ENCODE assay signal across 11 cellular contexts in the genomic region with DNA sequence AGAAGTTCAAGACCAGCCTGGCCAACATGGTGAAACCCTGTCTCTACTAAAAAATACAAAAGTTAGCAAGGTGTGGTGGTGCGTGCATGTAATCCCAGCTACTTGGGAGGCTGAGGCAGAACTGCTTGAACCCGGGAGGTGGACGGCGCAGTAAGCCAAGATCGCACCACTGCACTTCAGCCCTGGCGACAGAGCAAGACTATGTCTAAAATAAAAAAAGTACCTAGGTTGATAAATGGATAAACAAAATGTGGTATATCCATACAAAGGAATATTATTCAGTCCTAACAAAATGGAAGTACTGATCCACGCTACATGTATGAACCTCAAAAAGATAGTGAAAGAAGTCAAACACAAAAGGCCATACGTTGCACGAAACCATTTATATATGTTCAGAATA. TPM values are rescaled to one million over a fixed set of nuclear protein-coding genes. Genes with fewer than 3 reads are reported as not detected.
A peak's percentile ranks its signal among the peaks of the same experiment; 100 is the strongest.
DNase-seq lines count a peak whose midpoint lies in the region; ATAC-seq, FAIRE-seq and TF ChIP-seq lines count a peak whose summit lies in the region.
"Had no signal": no experiment of that assay in that cellular context is flagged by ENCODE, and none has a peak within 500 bp of the region (broad histone marks: within the 10 kb centered on the region; RNA-seq: fewer than 3 reads in every experiment).

No MANE protein-coding gene starts in this region.

- no peak overlapping the region for H3K56ac ChIP-seq in IMR-90 (ENCODE audit: extremely low read depth, insufficient read depth, low read length)

- TF ChIP-seq EP300 in K562 (IDR thresholded peaks at IDR 0.05; ENCODE audit: low read length) (no peak), suprapubic skin (IDR thresholded peaks at IDR 0.05) (no peak)

- H2BK120ac ChIP-seq in IMR-90 (ENCODE audit: low read depth, low read length) = no peak overlapping the region

- H3K9ac ChIP-seq in IMR-90 (ENCODE audit: low read depth, low read length) (peak overlapping the region; percentile 92; the same call in 1 of the 2 replicates), K562 (ENCODE audit: insufficient read depth in 1 of 2, low read depth in 2 of 2, low read length in 2 of 2) (peak overlapping the region in 1 of 2 experiments; percentile 88; a peak in 2 of 4 replicates)

- H3K4ac ChIP-seq in IMR-90 (ENCODE audit: low read depth, low read length) = no peak overlapping the region

- peaks cover 5% of the 10 kb centered on the region for H3K27me3 Mint-ChIP-seq in CD4-positive, CD25-positive, alpha-beta regulatory T cell
- no peaks in the 10 kb centered on the region for H3K27me3 Mint-ChIP-seq in naive B cell

- no peak for FAIRE-seq in K562 (lab: Jason Lieb, UNC)

- no peak for ATAC-seq in CD4-positive, CD25-positive, alpha-beta regulatory T cell (ENCODE audit: low read depth in 2 of 2)
- ATAC-seq in IMR-90 (ENCODE audit: low read depth) (no peak), K562 (no peak), naive B cell (ENCODE audit: low read depth in 2 of 2) (no peak)
- no peak for ATAC-seq in activated CD4-positive, CD25-positive, alpha-beta regulatory T cell treated with anti-CD3 and anti-CD28 coated beads, Interleukin-2, amount 50 U/mL, for 24 hours

- peak overlapping the region; percentile 80 for H3K4me3 ChIP-seq in CD4-positive, CD25-positive, alpha-beta regulatory T cell (ENCODE audit: low read depth, low read length)
- H3K4me3 ChIP-seq in IMR-90 (ENCODE audit: insufficient read depth, low read depth, low read length) (no peak overlapping the region; the same call in 1 of the 2 replicates), K562 (peak overlapping the region; percentile 59), suprapubic skin (no peak overlapping the region)

- peak overlapping the region; percentile 27; the same call in 1 of the 2 replicates for H4K5ac ChIP-seq in IMR-90 (ENCODE audit: low read depth, low read length)

- intact Hi-C loops in IMR-90 (cut with micrococcal nuclease) (no loop called here), K562 (cut with micrococcal nuclease) (no loop called here)

- H3K4me2 ChIP-seq in IMR-90 (ENCODE audit: low read depth, low read length) (peak overlapping the region; percentile 98), K562 (ENCODE audit: insufficient read depth, low read length) (peak overlapping the region; percentile 90)

- H3K9me1 ChIP-seq in IMR-90 (ENCODE audit: insufficient read depth, low read length) (no peaks in the 10 kb centered on the region), K562 (ENCODE audit: control insufficient read depth, insufficient read depth, low read length) (no peaks in the 10 kb centered on the region)

- peak overlapping the region; percentile 53 to 96; a peak in 3 of 4 replicates for H4K8ac ChIP-seq in IMR-90 (ENCODE audit: low read depth in 2 of 2, low read length in 2 of 2)

- H3K14ac ChIP-seq in IMR-90 (replicated peaks; ENCODE audit: low read depth, low read length) = no peak overlapping the region

- H3K79me2 ChIP-seq in K562 (ENCODE audit: control insufficient read depth, insufficient read depth, low read length) = peaks cover 55% of the 10 kb centered on the region

- CTCF ChIA-PET in IMR-90 (lab: Yijun Ruan, JAX) (no interaction called here), K562 (lab: Yijun Ruan, JAX; ENCODE audit: low intra/inter-chr PET ratio) (no interaction called here)

- TF ChIP-seq POLR2A in IMR-90 (IDR thresholded peaks at IDR 0.05; ENCODE audit: low read depth, low read length) (no peak), K562 (conservative IDR thresholded peaks at IDR 0.05) (no peak), suprapubic skin (IDR thresholded peaks at IDR 0.05) (no peak)

- H3K4me1 ChIP-seq in CD4-positive, CD25-positive, alpha-beta regulatory T cell (ENCODE audit: control insufficient read depth, insufficient read depth, low read length, poor library complexity, severe bottlenecking) = peaks cover 19% of the 10 kb centered on the region
- H3K4me1 ChIP-seq in IMR-90 (ENCODE audit: control insufficient read depth, insufficient read depth, low read length) (peaks cover 3% of the 10 kb centered on the region; the same call in 1 of the 2 replicates), K562 (replicated peaks in 1 of 2; ENCODE audit: control insufficient read depth in 2 of 2, insufficient read depth in 2 of 2, low read length in 2 of 2) (peaks cover 8 to 12% of the 10 kb centered on the region in 2 experiments; a peak in 4 of 5 replicates), suprapubic skin (peaks cover 12% of the 10 kb centered on the region)

- peaks cover 4% of the 10 kb centered on the region for H3K36me3 Mint-ChIP-seq in CD4-positive, CD25-positive, alpha-beta regulatory T cell
- H3K36me3 Mint-ChIP-seq in naive B cell = peaks cover 2 to 9% of the 10 kb centered on the region in 2 donors

- DNase-seq in CD4-positive, CD25-positive, alpha-beta regulatory T cell = no peak
- no peak for DNase-seq in IMR-90
- DNase-seq in K562 (ENCODE audit: extremely low read depth in 1 of 4, low spot score in 3 of 4) = no peak
- no peak for DNase-seq in naive B cell
- DNase-seq in cerebellum (ENCODE audit: low spot score) = no peak
- no peak for DNase-seq in suprapubic skin (ENCODE audit: low spot score in 2 of 2)
- no peak for DNase-seq in dermis blood vessel endothelial cell
- DNase-seq: NCI-H2171 treated with DMSO at 0.1 percent for 48 hours; stimulated activated CD4-positive, alpha-beta T cell treated with anti-CD3 and anti-CD28 coated beads, Interleukin-12 subunit alpha, Interleukin-12 subunit beta, amount 100 ng/mL, for 4 hours; T1000 had no signal

- BruUV-seq in IMR-90 (replicated peaks; lab: Mats Ljungman, UMichigan) (no TSS peak), K562 (replicated peaks; lab: Mats Ljungman, UMichigan) (no TSS peak)

- H3K9me3 Mint-ChIP-seq in CD4-positive, CD25-positive, alpha-beta regulatory T cell = no peaks in the 10 kb centered on the region
- peaks cover 0 to 3% (median 0%) of the 10 kb centered on the region in 7 donors for H3K9me3 Mint-ChIP-seq in naive B cell

- H3K4me1 Mint-ChIP-seq in CD4-positive, CD25-positive, alpha-beta regulatory T cell = peaks cover 24 to 40% (median 33%) of the 10 kb centered on the region in 4 donors
- peaks cover 25 to 35% (median 32%) of the 10 kb centered on the region in 3 donors for H3K4me1 Mint-ChIP-seq in naive B cell

- H3K79me1 ChIP-seq in IMR-90 (ENCODE audit: low read depth in 1 of 2, low read length in 2 of 2) = peaks cover 17 to 34% of the 10 kb centered on the region in 2 experiments

- H3K18ac ChIP-seq in IMR-90 (ENCODE audit: low read depth, low read length) = no peak overlapping the region

- H2AFZ ChIP-seq in IMR-90 (replicated peaks; ENCODE audit: low read length, poor library complexity) = no peak overlapping the region
- H2AFZ ChIP-seq in K562 (ENCODE audit: low read depth, low read length) = no peak overlapping the region

- in situ Hi-C loops in IMR-90 (cut with MboI; ENCODE audit: low sequenced_read_pairs) = no loop called here
- in situ Hi-C loops in K562 (cut with MboI) = no loop called here

- no peak overlapping the region for H3K27ac ChIP-seq in CD4-positive, CD25-positive, alpha-beta regulatory T cell (ENCODE audit: insufficient read depth, low read length, poor library complexity, severe bottlenecking)
- H3K27ac ChIP-seq in IMR-90 (ENCODE audit: insufficient read depth, low read length) (no peak overlapping the region), K562 (ENCODE audit: extremely low read depth, low read depth, low read length) (no peak overlapping the region; the same call in 2 of the 3 replicates), suprapubic skin (no peak overlapping the region)

- H2BK5ac ChIP-seq in IMR-90 (ENCODE audit: low read depth, low read length, poor library complexity, severe bottlenecking) = no peak overlapping the region

- POLR2A ChIA-PET in IMR-90 (lab: Charles Lee; ENCODE audit: unreplicated experiment) (no interaction called here), K562 (lab: Yijun Ruan, JAX) (interaction anchor here (1.0 to 1.4 kb wide), 2 partner anchors 9 to 22 kb away, joined by 4 to 5 read pairs; a partner anchor contains a TSS)

- H3K23ac ChIP-seq in IMR-90 (ENCODE audit: low read depth, low read length) = no peak overlapping the region

- no peak overlapping the region for H2BK15ac ChIP-seq in IMR-90 (ENCODE audit: low read depth, low read length)

- no peak overlapping the region for H4K91ac ChIP-seq in IMR-90 (ENCODE audit: insufficient read depth, low read depth, low read length)

- H3K9me3 ChIP-seq in CD4-positive, CD25-positive, alpha-beta regulatory T cell (ENCODE audit: control insufficient read depth in 2 of 2, low read length in 2 of 2) = no peaks in the 10 kb centered on the region
- H3K9me3 ChIP-seq in IMR-90 (ENCODE audit: control insufficient read depth, insufficient read depth, low read length) = no peaks in the 10 kb centered on the region
- peaks cover 4% of the 10 kb centered on the region; the same call in 1 of the 2 replicates for H3K9me3 ChIP-seq in K562 (replicated peaks; ENCODE audit: control insufficient read depth, insufficient read depth, low read depth, low read length)
- H3K9me3 ChIP-seq in suprapubic skin = no peaks in the 10 kb centered on the region

- peaks cover 5% of the 10 kb centered on the region for H3K36me3 ChIP-seq in CD4-positive, CD25-positive, alpha-beta regulatory T cell (ENCODE audit: control insufficient read depth, insufficient read depth, low read length)
- H3K36me3 ChIP-seq in IMR-90 (ENCODE audit: control insufficient read depth, insufficient read depth, low read length) = 0 out of 2 replicates have a peak, but pooled peaks cover 1% of the 10 kb centered on the region
- H3K36me3 ChIP-seq in K562 (ENCODE audit: control insufficient read depth, insufficient read depth, low read length) = peaks cover 28% of the 10 kb centered on the region
- peaks cover 4% of the 10 kb centered on the region for H3K36me3 ChIP-seq in suprapubic skin

- peak overlapping the region; percentile 82 to 100 (median 99) for H3K27ac Mint-ChIP-seq in CD4-positive, CD25-positive, alpha-beta regulatory T cell
- peak overlapping the region; percentile 94 to 100 (median 100) for H3K27ac Mint-ChIP-seq in naive B cell

- H2BK20ac ChIP-seq in IMR-90 (ENCODE audit: low read depth, low read length) = no peak overlapping the region

- dilution Hi-C loops in IMR-90 (cut with HindIII; ENCODE audit: low sequenced_read_pairs, unreplicated experiment) = no loop called here

- no peak overlapping the region for H2AK9ac ChIP-seq in IMR-90 (replicated peaks; ENCODE audit: low read depth, low read length, poor library complexity)

- no peaks in the 10 kb centered on the region for H3K27me3 ChIP-seq in CD4-positive, CD25-positive, alpha-beta regulatory T cell (ENCODE audit: control insufficient read depth, insufficient read depth, low read length)
- H3K27me3 ChIP-seq in IMR-90 (ENCODE audit: control insufficient read depth, insufficient read depth, low read length) = no peaks in the 10 kb centered on the region
- H3K27me3 ChIP-seq in K562 (ENCODE audit: control insufficient read depth in 2 of 2, insufficient read depth in 2 of 2, low read length in 2 of 2) = no peaks in the 10 kb centered on the region
- no peaks in the 10 kb centered on the region for H3K27me3 ChIP-seq in suprapubic skin

- TF ChIP-seq RAD21 in IMR-90 (IDR thresholded peaks at IDR 0.05; ENCODE audit: low read length) = no peak
- TF ChIP-seq RAD21 in K562 (CRISPR knock-in tag; conservative IDR thresholded peaks at IDR 0.05 in 1 of 2, IDR thresholded peaks at IDR 0.05 in 1 of 2) = no peak

- no peak overlapping the region for H2AK5ac ChIP-seq in IMR-90 (ENCODE audit: low read depth, low read length)

- WGBS in IMR-90 (ENCODE audit: extremely low coverage in 2 of 2, insufficient read length in 1 of 2), 2 experiments = no CpG with 5 or more reads among the region's 9 CpGs
- 98% methylated on average over 9 of the region's 9 CpGs for WGBS in K562 (ENCODE audit: insufficient coverage, low coverage, missing lambda C conversion rate)
- WGBS in suprapubic skin = 97% methylated on average over 9 of the region's 9 CpGs

- TF ChIP-seq CTCF in IMR-90 (conservative IDR thresholded peaks at IDR 0.05; ENCODE audit: low read depth, low read length) (no peak), K562 (IDR thresholded peaks at IDR 0.05 in 2 of 3, conservative IDR thresholded peaks at IDR 0.05 in 1 of 3; ENCODE audit: insufficient read depth in 2 of 3, low read depth in 1 of 3, low read length in 3 of 3) (no peak), suprapubic skin (IDR thresholded peaks at IDR 0.05) (no peak)

- H4K20me1 ChIP-seq in IMR-90 (ENCODE audit: insufficient read depth, low read length) (no peaks in the 10 kb centered on the region), K562 (replicated peaks; ENCODE audit: control insufficient read depth, insufficient read depth, low read length) (no peaks in the 10 kb centered on the region)

- peak overlapping the region; percentile 93 to 99 (median 98) for H3K4me3 Mint-ChIP-seq in CD4-positive, CD25-positive, alpha-beta regulatory T cell
- H3K4me3 Mint-ChIP-seq in naive B cell = peak overlapping the region; percentile 94 to 100 (median 99)

RNA-seq across cellular contexts. Expression of a gene that starts 1.2 kb away (rescaled TPM):
- 11.0 TPM for total RNA-seq in CD4-positive, CD25-positive, alpha-beta regulatory T cell
- polyA plus RNA-seq in CD4-positive, CD25-positive, alpha-beta regulatory T cell = 10 to 100 TPM; 17.3 to 24.8 (median 22.4) TPM
- total RNA-seq in IMR-90 (2012; rRNA removed) = 17.7 and 38.3 TPM in 2 replicates
- 13.6 and 18.9 TPM in 2 replicates for polyA plus RNA-seq in IMR-90 (2012; rRNA removed)
- 1.9 and 3.7 TPM in 2 replicates for polyA plus RNA-seq in IMR-90 (2012; cell fraction: cytosol; rRNA removed)
- 0.61 and 6.6 TPM in 2 replicates for polyA plus RNA-seq in IMR-90 (2012; cell fraction: nucleus; rRNA removed; ENCODE audit: low replicate concordance)
- 18.8 and 35.2 TPM in 2 replicates for total RNA-seq in K562 (2011; cell fraction: chromatin; rRNA removed; ENCODE audit: low replicate concordance)
- total RNA-seq in K562 (2011; cell fraction: nucleolus; rRNA removed) = 18.2 and 20.0 TPM in 2 replicates
- total RNA-seq in K562 (2011; cell fraction: nucleoplasm; rRNA removed) = 27.9 and 30.2 TPM in 2 replicates
- 66.4 and 79.7 TPM in 2 replicates for total RNA-seq in K562 (2014; rRNA removed)
- total RNA-seq in K562 (2014; rRNA removed; fragmentation: Illumina TruSeq; extraction: Trizol) = 146 and 164 TPM in 2 replicates
- 115 and 129 TPM in 2 replicates for total RNA-seq in K562 (2015; rRNA removed; fragmentation: Illumina TruSeq; extraction: Trizol)
- total RNA-seq in K562 (2021) = 81.4 and 100 TPM in 2 replicates
- 60.4 and 106 TPM in 2 replicates for polyA plus RNA-seq in K562 (2011; rRNA removed)
- polyA plus RNA-seq in K562 (2011; cell fraction: cytosol; rRNA removed) = 14.8 and 31.7 TPM in 2 replicates
- polyA plus RNA-seq in K562 (2011; cell fraction: nucleus; rRNA removed) = 9.1 and 15.5 TPM in 2 replicates
- 44.4 and 75.6 TPM in 2 replicates for polyA plus RNA-seq in K562 (2012)
- 115 and 153 TPM in 2 replicates for polyA plus RNA-seq in K562 (2014; fragmentation: Illumina TruSeq; extraction: Trizol)
- 100 to 1,000 TPM; 277 to 302 TPM for polyA plus RNA-seq in K562 (2014; fragmentation: Nextera tagmentation; extraction: Ambion mirVana)
- polyA plus RNA-seq in K562 (2014; rRNA removed) = 93.6 and 94.0 TPM in 2 replicates
- polyA minus RNA-seq in K562 (2011; rRNA and poly(A)+ RNA removed) = 32.8 and 35.7 TPM in 2 replicates
- polyA minus RNA-seq in K562 (2011; cell fraction: cytosol; rRNA and poly(A)+ RNA removed) = 8.9 and 20.8 TPM in 2 replicates
- polyA minus RNA-seq in K562 (2011; cell fraction: nucleus; rRNA and poly(A)+ RNA removed) = 16.6 and 38.5 TPM in 2 replicates
- polyA plus RNA-seq in naive B cell (ENCODE audit: low read depth in 6 of 6) = 10 to 100 TPM; 18.3 to 27.2 (median 24.9) TPM
- 13.6 TPM for total RNA-seq in cerebellum
- 10 to 100 TPM; 13.3 to 22.7 (median 15.9) TPM for total RNA-seq in suprapubic skin
- total RNA-seq in dermis blood vessel endothelial cell = 17.7 and 18.3 TPM in 2 replicates

RNA-seq across cellular contexts. Expression of a gene that starts 22.1 kb away (rescaled TPM):
- total RNA-seq in CD4-positive, CD25-positive, alpha-beta regulatory T cell = 39.9 TPM
- polyA plus RNA-seq in CD4-positive, CD25-positive, alpha-beta regulatory T cell = 100 to 1,000 TPM; 124 to 213 (median 157) TPM
- 10.4 and 42.5 TPM in 2 replicates for total RNA-seq in IMR-90 (2012; rRNA removed)
- 32.5 and 40.5 TPM in 2 replicates for polyA plus RNA-seq in IMR-90 (2012; rRNA removed)
- 4.0 and 10.3 TPM in 2 replicates for polyA plus RNA-seq in IMR-90 (2012; cell fraction: cytosol; rRNA removed)
- polyA plus RNA-seq in IMR-90 (2012; cell fraction: nucleus; rRNA removed; ENCODE audit: low replicate concordance) = 0.53 and 4.8 TPM in 2 replicates
- total RNA-seq in K562 (2011; cell fraction: chromatin; rRNA removed; ENCODE audit: low replicate concordance) = 3.0 and 10.3 TPM in 2 replicates
- 1.6 and 4.5 TPM in 2 replicates for total RNA-seq in K562 (2011; cell fraction: nucleolus; rRNA removed)
- total RNA-seq in K562 (2011; cell fraction: nucleoplasm; rRNA removed) = 5.8 and 6.9 TPM in 2 replicates
- 85.0 and 105 TPM in 2 replicates for total RNA-seq in K562 (2014; rRNA removed)
- 121 and 143 TPM in 2 replicates for total RNA-seq in K562 (2014; rRNA removed; fragmentation: Illumina TruSeq; extraction: Trizol)
- total RNA-seq in K562 (2015; rRNA removed; fragmentation: Illumina TruSeq; extraction: Trizol) = 123 and 138 TPM in 2 replicates
- total RNA-seq in K562 (2021) = 94.0 and 96.2 TPM in 2 replicates
- polyA plus RNA-seq in K562 (2011; rRNA removed) = 22.6 and 37.6 TPM in 2 replicates
- polyA plus RNA-seq in K562 (2011; cell fraction: cytosol; rRNA removed) = 2.8 and 9.5 TPM in 2 replicates
- polyA plus RNA-seq in K562 (2011; cell fraction: nucleus; rRNA removed) = 4.3 and 5.7 TPM in 2 replicates
- 57.5 and 151 TPM in 2 replicates for polyA plus RNA-seq in K562 (2012)
- polyA plus RNA-seq in K562 (2014; fragmentation: Illumina TruSeq; extraction: Trizol) = 128 and 140 TPM in 2 replicates
- polyA plus RNA-seq in K562 (2014; fragmentation: Nextera tagmentation; extraction: Ambion mirVana) = 100 to 1,000 TPM; 105 to 127 TPM
- 86.3 and 111 TPM in 2 replicates for polyA plus RNA-seq in K562 (2014; rRNA removed)
- polyA minus RNA-seq in K562 (2011; rRNA and poly(A)+ RNA removed) = 27.7 and 28.1 TPM in 2 replicates
- polyA minus RNA-seq in K562 (2011; cell fraction: cytosol; rRNA and poly(A)+ RNA removed) = 12.7 and 16.0 TPM in 2 replicates
- 2.6 and 4.7 TPM in 2 replicates for polyA minus RNA-seq in K562 (2011; cell fraction: nucleus; rRNA and poly(A)+ RNA removed)
- 100 to 1,000 TPM in 4 of 6 donors, 10 to 100 TPM in 2; 90.8 to 109 (median 101) TPM for polyA plus RNA-seq in naive B cell (ENCODE audit: low read depth in 6 of 6)
- 30.2 TPM for total RNA-seq in cerebellum
- 10 to 100 TPM; 11.0 to 24.6 (median 22.0) TPM for total RNA-seq in suprapubic skin
- total RNA-seq in dermis blood vessel endothelial cell = 47.1 and 62.6 TPM in 2 replicates

Comparison
In these comparisons a context has a peak if more than half of its experiments do, and no peak if none do; other contexts are left out.
1. H3K4me3 ChIP-seq: peak in CD4-positive, CD25-positive, alpha-beta regulatory T cell (single experiment) and K562 (single experiment); none in IMR-90 (single experiment) and suprapubic skin (single experiment).